In genomic region chr1:223832637-223832943, GRCh38 we compare ENCODE assay signal across 8 cellular contexts. TPM values are rescaled to one million over a fixed set of nuclear protein-coding genes. Genes with fewer than 3 reads are reported as not detected.
DNase-seq lines count a peak whose midpoint lies in the region; ATAC-seq and TF ChIP-seq lines count a peak whose summit lies in the region.

No MANE protein-coding gene starts in this region.

- ATAC-seq in GM19324 (IDR thresholded peaks at IDR 0.05; ENCODE audit: low FRiP score, unreplicated experiment) (peak; percentile 42), HG03439 (IDR thresholded peaks at IDR 0.05; ENCODE audit: unreplicated experiment) (no peak)

- no peaks in the 10 kb centered on the region for H3K27me3 Mint-ChIP-seq in chondrocyte (ENCODE audit: low read depth)

- no peaks in the 10 kb centered on the region for H3K9me3 Mint-ChIP-seq in chondrocyte (ENCODE audit: low read depth)

- no peaks in the 10 kb centered on the region for H3K9me3 ChIP-seq in trophoblast cell (ENCODE audit: insufficient read depth, low read depth, low read length)

- H3K36me3 ChIP-seq in trophoblast cell (ENCODE audit: control insufficient read depth in 1 of 2, insufficient read depth in 2 of 2, low read length in 2 of 2), result no peaks in the 10 kb centered on the region

- H3K4me3 ChIP-seq in trophoblast cell (ENCODE audit: low read depth, low read length), result no peak overlapping the region

- no peak overlapping the region for H3K27ac ChIP-seq in trophoblast cell (ENCODE audit: low read depth, low read length)

- H3K27me3 ChIP-seq in trophoblast cell (ENCODE audit: insufficient read depth, low read length), result no peaks in the 10 kb centered on the region

- peaks cover 11 to 12% of the 10 kb centered on the region in 2 experiments for H3K4me1 ChIP-seq in trophoblast cell (ENCODE audit: control insufficient read depth in 1 of 2, insufficient read depth in 2 of 2, low read length in 2 of 2)

- peak overlapping the region; percentile 97 for H3K27ac Mint-ChIP-seq in chondrocyte (ENCODE audit: unreplicated experiment)

- H3K79me2 ChIP-seq in trophoblast cell (ENCODE audit: control insufficient read depth, insufficient read depth, low read length, poor library complexity), result peaks cover 16% of the 10 kb centered on the region

- no peak overlapping the region for H2BK12ac ChIP-seq in trophoblast cell (ENCODE audit: low read length)

- WGBS in trophoblast cell (ENCODE audit: extremely low coverage, insufficient coverage, insufficient read length), result no CpG with 5 or more reads among the region's 3 CpGs

- no peaks in the 10 kb centered on the region for H3K36me3 Mint-ChIP-seq in chondrocyte (ENCODE audit: low read depth)

- no peak overlapping the region for H3K4me3 Mint-ChIP-seq in chondrocyte (ENCODE audit: unreplicated experiment)

- DNase-seq in M059J (ENCODE audit: low read depth), result peak; percentile 33
- DNase-seq in chondrocyte (ENCODE audit: low spot score), result no peak
- DNase-seq in trophoblast cell, result no peak
- DNase-seq in foreskin melanocyte, result no peak
- no peak for DNase-seq in posterior vena cava (ENCODE audit: low spot score)
- DNase-seq in NCI-H1105 treated with DMSO at 0.1 percent for 48 hours (lab: John Stamatoyannopoulos, UW), result no peak

- no peak overlapping the region for H2AFZ ChIP-seq in trophoblast cell (ENCODE audit: insufficient read depth, low read length, poor library complexity)

- H3K18ac ChIP-seq in trophoblast cell (ENCODE audit: low read length), result no peak overlapping the region

- peaks cover 36% of the 10 kb centered on the region for H3K4me1 Mint-ChIP-seq in chondrocyte (ENCODE audit: low read depth)

- H3K4me2 ChIP-seq in trophoblast cell (ENCODE audit: low read length), result no peak overlapping the region

- no peak overlapping the region for H3K14ac ChIP-seq in trophoblast cell (ENCODE audit: low read length)

- H3K4ac ChIP-seq in trophoblast cell (ENCODE audit: low read depth, low read length), result peak overlapping the region; percentile 44

- no peak overlapping the region for H4K12ac ChIP-seq in trophoblast cell (ENCODE audit: low read depth, low read length)

- H3K9ac ChIP-seq in trophoblast cell (ENCODE audit: low read length), result no peak overlapping the region

- intact Hi-C loops in posterior vena cava (cut with DNase I), result no loop called here

- H4K8ac ChIP-seq in trophoblast cell (ENCODE audit: low read depth, low read length), result no peak overlapping the region

- H3K79me1 ChIP-seq in trophoblast cell (ENCODE audit: low read length), result no peaks in the 10 kb centered on the region

- no peak for TF ChIP-seq CTCF in chondrocyte (IDR thresholded peaks at IDR 0.05)

- no peak overlapping the region for H2BK5ac ChIP-seq in trophoblast cell (ENCODE audit: low read depth, low read length, poor library complexity)

- no peak overlapping the region for H2AK5ac ChIP-seq in trophoblast cell (ENCODE audit: low read length)

- no peak overlapping the region for H3K23ac ChIP-seq in trophoblast cell (ENCODE audit: low read length)

- no peak overlapping the region for H2BK120ac ChIP-seq in trophoblast cell (ENCODE audit: insufficient read depth, low read length, poor library complexity)

- no peak overlapping the region for H4K91ac ChIP-seq in trophoblast cell (ENCODE audit: low read depth, low read length)

RNA-seq across cellular contexts. Expression of gene TP53BP2, which starts 13.2 kb away (rescaled TPM):
- 40.6 and 73.3 TPM in 2 replicates for total RNA-seq in M059J (2014; rRNA removed; shearing (Covaris generic))
- total RNA-seq in chondrocyte, result 41.3 to 47.4 TPM (median 42.6 TPM) in 3 replicates
- 56.4 and 57.3 TPM in 2 replicates for polyA plus RNA-seq in trophoblast cell (2013)
- 10 to 100 TPM; 39.6 to 54.4 TPM for total RNA-seq in posterior vena cava
